ENCODE assay signal across 8 cellular contexts in genomic region chr1:145281037-145281727, GRCh38. TPM values are rescaled to one million over a fixed set of nuclear protein-coding genes. Genes with fewer than 3 reads are reported as not detected.
A peak's percentile ranks its signal among the peaks of the same experiment; 100 is the strongest.
DNase-seq lines count a peak whose midpoint lies in the region; ATAC-seq, FAIRE-seq and TF ChIP-seq lines count a peak whose summit lies in the region.
"Not testable (repeated sequence)": the region's sequence is repeated elsewhere in the genome, so short reads cannot be mapped to it uniquely, and the experiment has no call there.

No MANE protein-coding gene starts in this region.

- not testable (repeated sequence) for H3K4me1 Mint-ChIP-seq in T-cell; progenitor cell of endocrine pancreas (ENCODE audit: low read depth); type B pancreatic cell (ENCODE audit: unreplicated experiment)

- not testable (repeated sequence) for H3K9me3 Mint-ChIP-seq in T-cell; progenitor cell of endocrine pancreas (ENCODE audit: low read depth); type B pancreatic cell

- not testable (repeated sequence) for H3K36me3 Mint-ChIP-seq in T-cell; progenitor cell of endocrine pancreas (ENCODE audit: insufficient read depth); type B pancreatic cell

- ATAC-seq in HG02885 (IDR thresholded peaks at IDR 0.05; ENCODE audit: poor library complexity, unreplicated experiment) (peak; percentile 81), T-cell (replicated peaks in 1 of 4) (peak; percentile 61 to 75 (median 66)), heart left ventricle (peak; percentile 77 to 95 (median 82))

- 0% methylated on average over 24 to 34 of the region's 34 CpGs for WGBS in adrenal gland, 4 donors
- WGBS in heart left ventricle, 4 donors, result 1 to 2% (median 1%) methylated on average over 24 to 34 of the region's 34 CpGs

- FAIRE-seq in GM18507 (lab: Jason Lieb, UNC), result not testable (repeated sequence)

- peak; percentile 92 to 99 for TF ChIP-seq POLR2A in adrenal gland (IDR thresholded peaks at IDR 0.05)
- TF ChIP-seq POLR2A in heart left ventricle (IDR thresholded peaks at IDR 0.05), result peak in 1 of 2 donors; percentile 83

- H3K9me3 ChIP-seq in adrenal gland (replicated peaks in 1 of 3); heart left ventricle: not testable (repeated sequence)

- H3K4me1 ChIP-seq in adrenal gland (replicated peaks in 1 of 2); heart left ventricle: not testable (repeated sequence)

- H3K27me3 ChIP-seq in adrenal gland, heart left ventricle: not testable (repeated sequence)

- peak overlapping the region; percentile 98 to 99 for H3K27ac Mint-ChIP-seq in T-cell
- peak overlapping the region; percentile 100 for H3K27ac Mint-ChIP-seq in progenitor cell of endocrine pancreas
- H3K27ac Mint-ChIP-seq in type B pancreatic cell, result peak overlapping the region; percentile 100

- peak overlapping the region in 2 of 4 donors; percentile 32 to 48 for H3K4me3 ChIP-seq in adrenal gland
- peak overlapping the region; percentile 34 to 68 (median 56) for H3K4me3 ChIP-seq in heart left ventricle

- TF ChIP-seq CTCF in adrenal gland (IDR thresholded peaks at IDR 0.05); heart left ventricle (IDR thresholded peaks at IDR 0.05); progenitor cell of endocrine pancreas (IDR thresholded peaks at IDR 0.05; ENCODE audit: unreplicated experiment); type B pancreatic cell (conservative IDR thresholded peaks at IDR 0.05): not testable (repeated sequence)

- intact Hi-C loops in adrenal gland (cut with DNase I); heart left ventricle (cut with DNase I): not testable (repeated sequence)

- POLR2A ChIA-PET in T-cell (lab: Charles Lee), result interaction anchor here in 1 of 2 donors (0.7 kb wide), 1 partner anchor 715 kb away, joined by 5 read pairs; the partner anchor contains the start of gene TXNIP

- not testable (repeated sequence) for H3K27me3 Mint-ChIP-seq in T-cell, progenitor cell of endocrine pancreas, type B pancreatic cell

- H3K27ac ChIP-seq in adrenal gland (peak overlapping the region in 4 of 5 donors; percentile 54 to 95 (median 82)), heart left ventricle (peak overlapping the region; percentile 38 to 88 (median 78))

- not testable (repeated sequence) for H3K36me3 ChIP-seq in adrenal gland (replicated peaks in 1 of 2); heart left ventricle

- CTCF ChIA-PET in T-cell (lab: Charles Lee), result not testable (repeated sequence)

- DNase-seq in GM18507 (ENCODE audit: extremely low spot score, insufficient read length, low read depth), result peak; percentile 44
- peak; percentile 92 to 97 for DNase-seq in NCI-H187 (lab: John Stamatoyannopoulos, UW)
- peak; percentile 60 to 92 (median 83) for DNase-seq in T-cell
- peak; percentile 60 to 95 (median 84) for DNase-seq in adrenal gland
- DNase-seq in heart left ventricle, result peak; percentile 67 to 79 (median 73)
- peak; percentile 59 for DNase-seq in progenitor cell of endocrine pancreas (ENCODE audit: low spot score, unreplicated experiment)
- DNase-seq in type B pancreatic cell (ENCODE audit: extremely low spot score, unreplicated experiment), result peak; percentile 81

- H3K4me3 Mint-ChIP-seq in T-cell (peak overlapping the region; percentile 81 to 100 (median 99)), progenitor cell of endocrine pancreas (ENCODE audit: low read depth) (peak overlapping the region; percentile 83), type B pancreatic cell (peak overlapping the region; percentile 95)

RNA-seq across cellular contexts. Expression of gene PPIAL4D, which starts 39.2 kb away (rescaled TPM):
- 1 to 10 TPM in 1 of 5 donors, under 1 TPM in 1, not detected in 3; 0.98 to 1.4 TPM for total RNA-seq in T-cell
- total RNA-seq in adrenal gland, result not detected
- polyA plus RNA-seq in adrenal gland, result not detected
- total RNA-seq in heart left ventricle, result not detected
- polyA plus RNA-seq in heart left ventricle, result not detected
- total RNA-seq in progenitor cell of endocrine pancreas, result not detected in 2 replicates
- not detected in 2 replicates for total RNA-seq in type B pancreatic cell (ENCODE audit: low replicate concordance)

Comparison
In these comparisons a context has a peak if more than half of its experiments do, and no peak if none do; other contexts are left out.
1. DNase-seq: peak in every context shown above with its lines; median percentile 94 in NCI-H187; 84 in adrenal gland; 83 in T-cell; 81 in type B pancreatic cell; 73 in heart left ventricle; 59 in progenitor cell of endocrine pancreas; 44 in GM18507.